5 cellular contexts compared by ENCODE assay signal in the genomic region with DNA sequence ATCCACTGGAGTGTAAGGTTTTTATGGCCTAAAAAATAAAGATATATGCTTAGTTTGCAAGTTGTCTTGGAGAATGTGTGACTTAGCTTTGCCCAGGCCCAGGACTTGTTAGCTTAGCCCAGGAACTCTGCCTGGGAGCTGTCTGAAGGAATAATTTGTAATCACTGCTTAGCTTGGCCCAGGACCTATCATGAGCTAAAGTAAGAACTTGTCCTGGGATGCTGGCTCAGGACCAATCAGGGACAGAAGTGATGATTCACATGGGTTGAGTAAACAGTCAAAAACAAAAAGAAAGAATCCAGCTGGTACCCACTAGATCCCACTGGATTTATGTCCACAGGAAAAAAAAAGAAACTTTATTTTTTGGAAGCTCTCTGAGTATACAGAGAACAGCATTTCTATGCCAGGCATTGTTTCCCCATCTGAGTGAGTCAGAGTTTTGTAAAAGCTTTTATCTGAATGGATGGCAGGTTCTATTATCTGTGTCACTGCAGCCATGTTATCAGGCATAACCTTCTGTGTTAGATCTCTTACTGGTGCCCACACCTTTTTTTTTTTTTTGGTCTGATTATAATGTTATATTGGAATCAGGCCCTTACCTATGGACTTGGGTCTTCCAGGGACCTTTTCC.
DNase-seq lines count a peak whose midpoint lies in the region; ATAC-seq, FAIRE-seq and TF ChIP-seq lines count a peak whose summit lies in the region.
"Not testable (repeated sequence)": the region's sequence is repeated elsewhere in the genome, so short reads cannot be mapped to it uniquely, and the experiment has no call there.

No MANE protein-coding gene starts in this region.

- ATAC-seq in Right ventricle myocardium inferior, result peak; percentile 94
- peak in 5 of 8 donors; percentile 29 to 87 (median 75) for ATAC-seq in heart right ventricle
- peak; percentile 84 for ATAC-seq in thoracic aorta (ENCODE audit: insufficient number of reproducible peaks, low FRiP score, low read depth)

- H3K27ac ChIP-seq in heart right ventricle, thoracic aorta: not testable (repeated sequence)

- not testable (repeated sequence) for H3K27me3 ChIP-seq in heart right ventricle; thoracic aorta (replicated peaks; ENCODE audit: insufficient read depth)

- not testable (repeated sequence) for H3K9me3 ChIP-seq in heart right ventricle, thoracic aorta

- H3K4me3 ChIP-seq in heart right ventricle, thoracic aorta: not testable (repeated sequence)

- DNase-seq in RCC 7860 (ENCODE audit: low spot score); Right ventricle myocardium inferior (ENCODE audit: missing footprints); heart right ventricle; thoracic aorta (ENCODE audit: low spot score): not testable (repeated sequence)

- TF ChIP-seq CTCF in heart right ventricle (IDR thresholded peaks at IDR 0.05); thoracic aorta (IDR thresholded peaks at IDR 0.05): not testable (repeated sequence)

- H3K36me3 ChIP-seq in heart right ventricle, thoracic aorta: not testable (repeated sequence)

- not testable (repeated sequence) for H3K4me1 ChIP-seq in heart right ventricle; thoracic aorta (ENCODE audit: control insufficient read depth in 1 of 2, low read depth in 2 of 2)

- FAIRE-seq in RCC 7860 (lab: Jason Lieb, UNC), result peak; percentile 25
- FAIRE-seq in islet of Langerhans (lab: Jason Lieb, UNC), result peak; percentile 41

- intact Hi-C loops in Right ventricle myocardium inferior (cut with DNase I); heart right ventricle (cut with DNase I): not testable (repeated sequence)
